Comparison of ENCODE assay signal across 16 cellular contexts in genomic region chr2:34652636-34653035, GRCh38.
DNase-seq lines count a peak whose midpoint lies in the region; ATAC-seq lines count a peak whose summit lies in the region.
"Had no signal": no experiment of that assay in that cellular context is flagged by ENCODE, and none has a peak within 500 bp of the region (broad histone marks: within the 10 kb centered on the region; RNA-seq: fewer than 3 reads in every experiment).

No MANE protein-coding gene starts in this region.

- H3K27me3 ChIP-seq in CD8-positive, alpha-beta memory T cell (ENCODE audit: insufficient read depth, low read length, poor library complexity, severe bottlenecking) = no peaks in the 10 kb centered on the region
- H3K27me3 ChIP-seq: BLaER1 had no signal

- H3K36me3 ChIP-seq in CD8-positive, alpha-beta memory T cell (ENCODE audit: insufficient read depth, low read length) = no peaks in the 10 kb centered on the region
- H3K36me3 ChIP-seq: BLaER1 had no signal

- POLR2A ChIA-PET in CD8-positive, alpha-beta memory T cell (lab: Charles Lee) = no interaction called here

- H3K4me1 Mint-ChIP-seq in CD8-positive, alpha-beta memory T cell = no peaks in the 10 kb centered on the region
- H3K4me1 Mint-ChIP-seq: nephron; stimulated activated naive CD8-positive, alpha-beta T cell treated with anti-CD3 and anti-CD28 coated beads, Interleukin-15, amount 100 ng/mL, for 72 hours had no signal

- DNase-seq in ELR (ENCODE audit: low read depth) (peak; percentile 9), LoVo (ENCODE audit: low spot score) (peak; percentile 9), amniotic epithelial cell (ENCODE audit: low read depth) (peak; percentile 7), iPS-NIHi11 (ENCODE audit: low spot score) (peak; percentile 15), mesenteric fat pad (ENCODE audit: low spot score) (no peak)
- no peak for DNase-seq in CD8-positive, alpha-beta memory T cell
- no peak for DNase-seq in activated CD8-positive, alpha-beta memory T cell treated with anti-CD3 and anti-CD28 coated beads, Interleukin-2, amount 50 U/mL, for 48 hours
- DNase-seq: activated CD4-positive, CD25-positive, alpha-beta regulatory T cell treated with anti-CD3 and anti-CD28 coated beads, Interleukin-2, amount 50 U/mL, for 72 hours; left colon; NCI-H1417; NCI-H510A treated with DMSO at 0.1 percent for 48 hours; stimulated activated naive CD8-positive, alpha-beta T cell treated with anti-CD3 and anti-CD28 coated beads, Interleukin-15, amount 100 ng/mL, for 72 hours had no signal

- no peak for ATAC-seq in HG03521 (IDR thresholded peaks at IDR 0.05; ENCODE audit: unreplicated experiment)
- ATAC-seq: left colon; sciatic nerve; stimulated activated naive CD8-positive, alpha-beta T cell treated with anti-CD3 and anti-CD28 coated beads, Interleukin-15, amount 100 ng/mL, for 72 hours had no signal

- CTCF ChIA-PET in CD8-positive, alpha-beta memory T cell (lab: Charles Lee) = no interaction called here

- no peak overlapping the region for H3K27ac ChIP-seq in CD8-positive, alpha-beta memory T cell (ENCODE audit: low read depth, low read length)
- H3K27ac ChIP-seq: BLaER1 had no signal

- H3K9me3 Mint-ChIP-seq in CD8-positive, alpha-beta memory T cell = peaks cover 2 to 12% (median 6%) of the 10 kb centered on the region in 5 donors
- H3K9me3 Mint-ChIP-seq: nephron had no signal

- H3K27me3 Mint-ChIP-seq in CD8-positive, alpha-beta memory T cell = no peaks in the 10 kb centered on the region
- H3K27me3 Mint-ChIP-seq: stimulated activated naive CD8-positive, alpha-beta T cell treated with anti-CD3 and anti-CD28 coated beads, Interleukin-15, amount 100 ng/mL, for 72 hours had no signal

- H3K36me3 Mint-ChIP-seq in CD8-positive, alpha-beta memory T cell = no peaks in the 10 kb centered on the region

- H3K4me1 ChIP-seq in CD8-positive, alpha-beta memory T cell (ENCODE audit: insufficient read depth, low read length) = no peaks in the 10 kb centered on the region
- H3K4me1 ChIP-seq: BLaER1 had no signal

- no peak overlapping the region for H3K4me3 ChIP-seq in CD8-positive, alpha-beta memory T cell (ENCODE audit: low read length)
- H3K4me3 ChIP-seq: BLaER1 had no signal

- no peaks in the 10 kb centered on the region for H3K9me3 ChIP-seq in CD8-positive, alpha-beta memory T cell (ENCODE audit: low read length)
- H3K9me3 ChIP-seq: BLaER1 had no signal

- no peak overlapping the region for H3K27ac Mint-ChIP-seq in CD8-positive, alpha-beta memory T cell
- H3K27ac Mint-ChIP-seq: nephron; stimulated activated naive CD8-positive, alpha-beta T cell treated with anti-CD3 and anti-CD28 coated beads, Interleukin-15, amount 100 ng/mL, for 72 hours had no signal

- H3K4me3 Mint-ChIP-seq in CD8-positive, alpha-beta memory T cell = no peak overlapping the region
- H3K4me3 Mint-ChIP-seq: nephron; stimulated activated naive CD8-positive, alpha-beta T cell treated with anti-CD3 and anti-CD28 coated beads, Interleukin-15, amount 100 ng/mL, for 72 hours had no signal

Comparison
In these comparisons a context has a peak if more than half of its experiments do, and no peak if none do; other contexts are left out.
1. DNase-seq: peak in ELR (single experiment), LoVo (single experiment), amniotic epithelial cell (single experiment) and iPS-NIHi11 (single experiment); none in mesenteric fat pad (single experiment), CD8-positive, alpha-beta memory T cell (0 of 5) and activated CD8-positive, alpha-beta memory T cell treated with anti-CD3 and anti-CD28 coated beads, Interleukin-2, amount 50 U/mL, for 48 hours (single experiment).